28 cellular contexts compared by ENCODE assay signal in the genomic region with DNA sequence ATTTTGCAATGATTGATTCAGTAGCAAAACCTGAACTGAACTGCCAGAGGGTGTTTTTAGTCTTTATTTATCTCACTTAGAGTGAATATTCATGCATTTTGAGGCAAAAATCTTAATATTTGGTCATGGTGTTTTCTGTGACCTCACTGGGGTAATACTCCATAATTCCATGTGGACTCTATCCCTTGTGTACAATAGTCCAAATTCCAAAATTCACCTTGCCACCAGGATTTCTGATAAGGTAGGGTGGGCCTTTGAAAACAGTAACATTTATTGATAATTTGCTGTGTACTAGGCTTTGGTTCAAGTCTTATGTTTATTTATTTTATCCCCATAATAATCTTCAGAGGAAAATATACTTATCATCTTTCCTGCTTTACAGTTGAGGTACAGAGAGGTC.
"Had no signal": no experiment of that assay in that cellular context is flagged by ENCODE, and none has a peak within 500 bp of the region (broad histone marks: within the 10 kb centered on the region; RNA-seq: fewer than 3 reads in every experiment).

No MANE protein-coding gene starts in this region.

- H3K27ac ChIP-seq: stomach, suprapubic skin, testis, thoracic aorta, thyroid gland, tibial artery, tibial nerve, transverse colon, upper lobe of left lung, upper lobe of right lung, uterus, vagina had no signal

- H3K4me3 ChIP-seq: stomach, suprapubic skin, testis, thoracic aorta, thyroid gland, tibial artery, tibial nerve, transverse colon, upper lobe of left lung, upper lobe of right lung, uterus, vagina had no signal

- H3K27ac Mint-ChIP-seq: stimulated activated effector memory CD8-positive, alpha-beta T cell treated with anti-CD3 and anti-CD28 coated beads, Interleukin-12 subunit alpha, Interleukin-12 subunit beta, amount 100 ng/mL, for 72 hours; stimulated activated memory B cell treated with anti-CD40 and anti-IgM and Interleukin-4, amounts not matched to agents 10 μg/mL and 1 μg/mL and 100 μg/mL, for 72 hours; stimulated activated naive B cell treated with anti-CD40 and anti-IgM and Interleukin-4, amounts not matched to agents 10 μg/mL and 1 μg/mL and 100 μg/mL, for 72 hours; stimulated activated naive CD8-positive, alpha-beta T cell treated with anti-CD3 and anti-CD28 coated beads, Interleukin-15, amount 100 ng/mL, for 72 hours; stimulated activated naive CD8-positive, alpha-beta T cell treated with anti-CD3 and anti-CD28 coated beads, Interleukin-15, Interleukin-2, amounts not matched to agents 100 ng/mL and 50 ng/mL, for 24 hours; type B pancreatic cell had no signal

- H3K27me3 Mint-ChIP-seq: stimulated activated memory B cell treated with anti-CD40 and anti-IgM and Interleukin-4, amounts not matched to agents 10 μg/mL and 1 μg/mL and 100 μg/mL, for 72 hours; type B pancreatic cell had no signal

- H3K4me1 ChIP-seq: stomach, suprapubic skin, testis, thyroid gland, transverse colon, upper lobe of left lung, upper lobe of right lung, uterus, vagina had no signal

- H3K27me3 ChIP-seq: stomach, suprapubic skin, testis, thyroid gland, tibial artery, tibial nerve, transverse colon, upper lobe of left lung, upper lobe of right lung, uterus, vagina had no signal

- H3K4me3 Mint-ChIP-seq: stimulated activated effector memory CD8-positive, alpha-beta T cell treated with anti-CD3 and anti-CD28 coated beads, Interleukin-12 subunit alpha, Interleukin-12 subunit beta, amount 100 ng/mL, for 72 hours; stimulated activated memory B cell treated with anti-CD40 and anti-IgM and Interleukin-4, amounts not matched to agents 10 μg/mL and 1 μg/mL and 100 μg/mL, for 72 hours; stimulated activated naive B cell treated with anti-CD40 and anti-IgM and Interleukin-4, amounts not matched to agents 10 μg/mL and 1 μg/mL and 100 μg/mL, for 72 hours; stimulated activated naive CD8-positive, alpha-beta T cell treated with anti-CD3 and anti-CD28 coated beads, Interleukin-15, amount 100 ng/mL, for 72 hours; stimulated activated naive CD8-positive, alpha-beta T cell treated with anti-CD3 and anti-CD28 coated beads, Interleukin-15, Interleukin-2, amounts not matched to agents 100 ng/mL and 50 ng/mL, for 24 hours; type B pancreatic cell had no signal

- H3K4me1 Mint-ChIP-seq: stimulated activated effector memory CD8-positive, alpha-beta T cell treated with anti-CD3 and anti-CD28 coated beads, Interleukin-12 subunit alpha, Interleukin-12 subunit beta, amount 100 ng/mL, for 72 hours; stimulated activated memory B cell treated with anti-CD40 and anti-IgM and Interleukin-4, amounts not matched to agents 10 μg/mL and 1 μg/mL and 100 μg/mL, for 72 hours; stimulated activated naive B cell treated with anti-CD40 and anti-IgM and Interleukin-4, amounts not matched to agents 10 μg/mL and 1 μg/mL and 100 μg/mL, for 72 hours; stimulated activated naive CD8-positive, alpha-beta T cell treated with anti-CD3 and anti-CD28 coated beads, Interleukin-15, amount 100 ng/mL, for 72 hours had no signal

- H3K9me3 ChIP-seq: stomach, suprapubic skin, testis, thoracic aorta, thyroid gland, tibial artery, tibial nerve, transverse colon, upper lobe of left lung, upper lobe of right lung, uterus, vagina had no signal

- H3K36me3 ChIP-seq: stomach, suprapubic skin, thoracic aorta, thyroid gland, tibial artery, tibial nerve, transverse colon, upper lobe of left lung, upper lobe of right lung, uterus, vagina had no signal

- H3K36me3 Mint-ChIP-seq: stimulated activated effector memory CD8-positive, alpha-beta T cell treated with anti-CD3 and anti-CD28 coated beads, Interleukin-12 subunit alpha, Interleukin-12 subunit beta, amount 100 ng/mL, for 72 hours; stimulated activated memory B cell treated with anti-CD40 and anti-IgM and Interleukin-4, amounts not matched to agents 10 μg/mL and 1 μg/mL and 100 μg/mL, for 72 hours; stimulated activated naive B cell treated with anti-CD40 and anti-IgM and Interleukin-4, amounts not matched to agents 10 μg/mL and 1 μg/mL and 100 μg/mL, for 72 hours; type B pancreatic cell had no signal

- ATAC-seq: stimulated activated effector memory CD8-positive, alpha-beta T cell treated with anti-CD3 and anti-CD28 coated beads, Interleukin-12 subunit alpha, Interleukin-12 subunit beta, amount 100 ng/mL, for 72 hours; stimulated activated memory B cell treated with anti-CD40 and anti-IgM and Interleukin-4, amounts not matched to agents 10 μg/mL and 1 μg/mL and 100 μg/mL, for 72 hours; stimulated activated naive B cell treated with anti-CD40 and anti-IgM and Interleukin-4, amounts not matched to agents 10 μg/mL and 1 μg/mL and 100 μg/mL, for 72 hours; stimulated activated naive CD8-positive, alpha-beta T cell treated with anti-CD3 and anti-CD28 coated beads, Interleukin-15, amount 100 ng/mL, for 72 hours; stimulated activated naive CD8-positive, alpha-beta T cell treated with anti-CD3 and anti-CD28 coated beads, Interleukin-15, Interleukin-2, amounts not matched to agents 100 U/mL and 50 U/mL, for 24 hours; upper lobe of right lung had no signal

- H3K9me3 Mint-ChIP-seq: stimulated activated effector memory CD8-positive, alpha-beta T cell treated with anti-CD3 and anti-CD28 coated beads, Interleukin-12 subunit alpha, Interleukin-12 subunit beta, amount 100 ng/mL, for 72 hours; stimulated activated naive CD8-positive, alpha-beta T cell treated with anti-CD3 and anti-CD28 coated beads, Interleukin-15, amount 100 ng/mL, for 72 hours had no signal

- DNase-seq: stimulated activated CD4-positive, alpha-beta T cell treated with anti-CD3 and anti-CD28 coated beads, Interleukin-2, amount 100 ng/mL, for 48 hours; stimulated activated CD4-positive, alpha-beta T cell treated with anti-CD3 and anti-CD28 coated beads, Interleukin-4, amount 100 ng/mL, for 1 hour; stimulated activated CD4-positive, alpha-beta T cell treated with anti-CD3 and anti-CD28 coated beads, Interleukin-4, amount 100 ng/mL, for 24 hours; stimulated activated CD4-positive, alpha-beta T cell treated with anti-CD3 and anti-CD28 coated beads, Interleukin-4, amount 100 ng/mL, for 4 hours; stimulated activated CD8-positive, alpha-beta memory T cell treated with anti-CD3 and anti-CD28 coated beads, Interleukin-4, amount 100 ng/mL, for 48 hours; stimulated activated naive B cell treated with anti-CD40 and anti-IgM and Interleukin-4, amounts not matched to agents 10 μg/mL and 1 μg/mL and 100 μg/mL, for 72 hours; stimulated activated naive CD4-positive, alpha-beta T cell; stimulated activated naive CD4-positive, alpha-beta T cell treated with Interleukin-2 at 50 U/mL for 16 hours; stimulated activated naive CD8-positive, alpha-beta T cell treated with anti-CD3 and anti-CD28 coated beads, Interleukin-15, amount 100 ng/mL, for 72 hours; stimulated activated naive CD8-positive, alpha-beta T cell treated with anti-CD3 and anti-CD28 coated beads, Interleukin-15, Interleukin-2, amounts not matched to agents 100 U/mL and 50 U/mL, for 24 hours; stomach; substantia nigra; testis; thyroid gland; tibial artery; transverse colon; trophoblast cell; upper lobe of left lung; upper lobe of right lung; uterus had no signal
